10 cellular contexts compared by ENCODE assay signal in genomic region chr1:100423832-100424337, GRCh38.
DNase-seq lines count a peak whose midpoint lies in the region; ATAC-seq and TF ChIP-seq lines count a peak whose summit lies in the region.
"Had no signal": no experiment of that assay in that cellular context is flagged by ENCODE, and none has a peak within 500 bp of the region (broad histone marks: within the 10 kb centered on the region; RNA-seq: fewer than 3 reads in every experiment).

No MANE protein-coding gene starts in this region.

- H3K36me3 ChIP-seq in neural progenitor cell (peaks cover 4% of the 10 kb centered on the region), psoas muscle (ENCODE audit: insufficient read depth in 1 of 2, low read depth in 1 of 2) (peaks cover 0 to 16% of the 10 kb centered on the region in 2 donors)

- H3K79me2 ChIP-seq in neural progenitor cell (ENCODE audit: low read depth) = peaks cover 18% of the 10 kb centered on the region

- peak overlapping the region; percentile 98 for H3K27ac Mint-ChIP-seq in T-helper 17 cell
- peak overlapping the region; percentile 60 for H3K27ac Mint-ChIP-seq in neural progenitor cell

- H3K9ac ChIP-seq in neural progenitor cell = no peak overlapping the region

- no peak overlapping the region for H3K4me3 ChIP-seq in neural progenitor cell
- no peak overlapping the region for H3K4me3 ChIP-seq in psoas muscle
- H3K4me3 ChIP-seq: PC-9 had no signal

- DNase-seq in DMS53 (lab: John Stamatoyannopoulos, UW) (peak; percentile 53), DMS53 treated with DMSO at 0.1 percent for 48 hours (lab: John Stamatoyannopoulos, UW; ENCODE audit: unreplicated experiment) (no peak), T-helper 17 cell (no peak), neural progenitor cell (ENCODE audit: low spot score) (peak; percentile 55), NCI-H187 (lab: John Stamatoyannopoulos, UW) (no peak), HUDEP-2 (lab: John Stamatoyannopoulos, UW; ENCODE audit: unreplicated experiment in 76 of 76) (no peak), psoas muscle (no peak)
- DNase-seq: PC-9 had no signal

- H3K27ac ChIP-seq in neural progenitor cell = peak overlapping the region; percentile 60
- no peak overlapping the region for H3K27ac ChIP-seq in psoas muscle
- H3K27ac ChIP-seq: PC-9 had no signal

- ATAC-seq in HG02763 (IDR thresholded peaks at IDR 0.05; ENCODE audit: unreplicated experiment) = peak; percentile 80
- peak; percentile 71 for ATAC-seq in T-helper 17 cell
- ATAC-seq in psoas muscle = no peak
- ATAC-seq: HCT116 had no signal

- peak overlapping the region; percentile 54 for H3K4me2 ChIP-seq in neural progenitor cell
- H3K4me2 ChIP-seq: PC-9 had no signal

- H3K27me3 ChIP-seq in neural progenitor cell (no peaks in the 10 kb centered on the region), psoas muscle (ENCODE audit: insufficient read depth in 3 of 3, low read length in 2 of 3) (no peaks in the 10 kb centered on the region)

- H3K9me3 ChIP-seq in T-helper 17 cell (ENCODE audit: control insufficient read depth, low read length, poor library complexity, severe bottlenecking) (no peaks in the 10 kb centered on the region), neural progenitor cell (ENCODE audit: low read depth) (no peaks in the 10 kb centered on the region), psoas muscle (no peaks in the 10 kb centered on the region)

- WGBS in psoas muscle, 3 donors = 96 to 97% (median 96%) methylated on average over 6 of the region's 6 CpGs

- peaks cover 11% of the 10 kb centered on the region for H4K20me1 ChIP-seq in neural progenitor cell (ENCODE audit: low read depth)

- H3K27me3 Mint-ChIP-seq in T-helper 17 cell (no peaks in the 10 kb centered on the region), neural progenitor cell (ENCODE audit: insufficient read depth, low read depth) (no peaks in the 10 kb centered on the region)

- intact Hi-C loops in psoas muscle (cut with DNase I) = no loop called here

- H3K9me3 Mint-ChIP-seq in neural progenitor cell = no peaks in the 10 kb centered on the region

- H3K4me3 Mint-ChIP-seq in T-helper 17 cell (peak overlapping the region; percentile 91), neural progenitor cell (no peak overlapping the region)

- H2AFZ ChIP-seq in neural progenitor cell (replicated peaks) = no peak overlapping the region
- H2AFZ ChIP-seq: PC-9 had no signal

- H3K4me1 ChIP-seq in neural progenitor cell (peaks cover 58% of the 10 kb centered on the region), psoas muscle (peaks cover 15% of the 10 kb centered on the region)

- peaks cover 38% of the 10 kb centered on the region for H3F3A ChIP-seq in neural progenitor cell (ENCODE audit: low read depth)

- H3K4me1 Mint-ChIP-seq in T-helper 17 cell (peaks cover 53% of the 10 kb centered on the region), neural progenitor cell (no peaks in the 10 kb centered on the region)

- peak; percentile 20 for TF ChIP-seq CTCF in neural progenitor cell (IDR thresholded peaks at IDR 0.05)
- TF ChIP-seq CTCF in psoas muscle (IDR thresholded peaks at IDR 0.05) = no peak

- H3K36me3 Mint-ChIP-seq in T-helper 17 cell (ENCODE audit: low read depth) (peaks cover 14% of the 10 kb centered on the region), neural progenitor cell (peaks cover 6% of the 10 kb centered on the region)

Comparison
In these comparisons a context has a peak if more than half of its experiments do, and no peak if none do; other contexts are left out.
1. DNase-seq: peak in DMS53 (single experiment) and neural progenitor cell (single experiment); none in DMS53 treated with DMSO at 0.1 percent for 48 hours (single experiment), T-helper 17 cell (0 of 3), NCI-H187 (0 of 2), HUDEP-2 (0 of 76) and psoas muscle (0 of 2).
2. ATAC-seq: peak in HG02763 (single experiment) and T-helper 17 cell (single experiment); none in psoas muscle (0 of 4).